ENCODE assay signal across 8 cellular contexts in the genomic region with DNA sequence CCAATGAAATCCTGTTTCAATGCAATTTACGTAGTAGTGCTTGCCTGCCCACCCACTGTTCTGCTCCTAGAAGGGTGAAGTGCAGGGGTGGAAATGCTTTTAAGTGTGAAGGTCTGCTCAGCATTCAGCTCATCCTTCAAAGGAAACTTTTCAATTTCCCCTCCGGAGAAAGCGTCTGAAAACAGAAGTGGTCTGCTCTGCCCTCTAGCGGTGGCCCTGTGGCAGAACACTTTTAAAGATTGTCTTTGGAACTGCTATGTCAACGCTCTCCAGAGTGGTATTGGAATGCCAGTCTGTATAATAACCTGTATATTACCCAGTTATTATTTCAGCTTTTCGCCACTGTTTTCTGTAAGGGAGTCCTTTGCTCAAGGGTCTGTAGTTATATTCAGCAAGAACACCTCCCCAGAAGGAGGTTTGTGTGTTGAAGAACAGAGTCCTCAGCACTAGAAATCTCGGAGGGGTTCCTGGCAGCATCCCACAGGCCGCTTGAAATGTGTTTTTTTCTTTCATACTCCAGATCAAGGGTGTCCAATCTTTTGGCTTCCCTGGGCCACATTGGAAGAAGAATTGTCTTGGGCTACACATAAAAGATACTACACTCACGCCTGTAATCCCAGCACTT.
DNase-seq lines count a peak whose midpoint lies in the region; ATAC-seq lines count a peak whose summit lies in the region.

No MANE protein-coding gene starts in this region.

- peaks cover 16% of the 10 kb centered on the region for H3K4me1 ChIP-seq in HAP-1

- H3K27ac Mint-ChIP-seq in stimulated activated memory B cell treated with anti-CD40 and anti-IgM and Interleukin-4, amounts not matched to agents 10 μg/mL and 1 μg/mL and 100 μg/mL, for 72 hours = no peak overlapping the region

- in situ Hi-C loops in HAP-1 (cut with MboI; ENCODE audit: low sequenced_read_pairs) = loop anchor here (10.0 kb wide), 1 partner anchor 234 kb away; no protein-coding TSS in a partner anchor

- no peaks in the 10 kb centered on the region for H3K9me3 ChIP-seq in HAP-1

- no peak overlapping the region for H3K4me3 ChIP-seq in HAP-1

- H3K4me3 Mint-ChIP-seq in stimulated activated memory B cell treated with anti-CD40 and anti-IgM and Interleukin-4, amounts not matched to agents 10 μg/mL and 1 μg/mL and 100 μg/mL, for 72 hours = no peak overlapping the region

- peak; percentile 72 for DNase-seq in ELR (ENCODE audit: low read depth)
- peak; percentile 68 to 78 for DNase-seq in HAP-1 (ENCODE audit: low spot score in 2 of 2)
- peak; percentile 38 for DNase-seq in NCI-H2196 treated with DMSO at 0.1 percent for 48 hours (lab: John Stamatoyannopoulos, UW; ENCODE audit: unreplicated experiment)
- peak; percentile 44 for DNase-seq in activated CD4-positive, alpha-beta T cell treated with anti-CD3 and anti-CD28 coated beads, Interleukin-2, amount 50 U/mL, for 1 hour
- peak; percentile 29 for DNase-seq in effector CD8-positive, alpha-beta T cell (lab: John Stamatoyannopoulos, UW)
- DNase-seq in middle frontal gyrus (ENCODE audit: extremely low spot score, low spot score) = peak; percentile 11
- no peak for DNase-seq in cortex of kidney (lab: John Stamatoyannopoulos, UW)

- H3K4me1 Mint-ChIP-seq in stimulated activated memory B cell treated with anti-CD40 and anti-IgM and Interleukin-4, amounts not matched to agents 10 μg/mL and 1 μg/mL and 100 μg/mL, for 72 hours = peaks cover 13% of the 10 kb centered on the region

- H3K9me3 Mint-ChIP-seq in stimulated activated memory B cell treated with anti-CD40 and anti-IgM and Interleukin-4, amounts not matched to agents 10 μg/mL and 1 μg/mL and 100 μg/mL, for 72 hours = no peaks in the 10 kb centered on the region

- H3K27me3 Mint-ChIP-seq in stimulated activated memory B cell treated with anti-CD40 and anti-IgM and Interleukin-4, amounts not matched to agents 10 μg/mL and 1 μg/mL and 100 μg/mL, for 72 hours = peaks cover 17% of the 10 kb centered on the region

- no peaks in the 10 kb centered on the region for H3K27me3 ChIP-seq in HAP-1 (ENCODE audit: low read depth)

- peak; percentile 48 for ATAC-seq in stimulated activated memory B cell treated with anti-CD40 and anti-IgM and Interleukin-4, amounts not matched to agents 10 μg/mL and 1 μg/mL and 100 μg/mL, for 72 hours

- H3K36me3 Mint-ChIP-seq in stimulated activated memory B cell treated with anti-CD40 and anti-IgM and Interleukin-4, amounts not matched to agents 10 μg/mL and 1 μg/mL and 100 μg/mL, for 72 hours = no peaks in the 10 kb centered on the region

- H3K36me3 ChIP-seq in HAP-1 (replicated peaks) = no peaks in the 10 kb centered on the region
